ENCODE assay signal across 20 cellular contexts in genomic region chr1:20137055-20137454, GRCh38. TPM values are rescaled to one million over a fixed set of nuclear protein-coding genes. Genes with fewer than 3 reads are reported as not detected.
A peak's percentile ranks its signal among the peaks of the same experiment; 100 is the strongest.
DNase-seq lines count a peak whose midpoint lies in the region; ATAC-seq and TF ChIP-seq lines count a peak whose summit lies in the region.
"Had no signal": no experiment of that assay in that cellular context is flagged by ENCODE, and none has a peak within 500 bp of the region (broad histone marks: within the 10 kb centered on the region; RNA-seq: fewer than 3 reads in every experiment).

No MANE protein-coding gene starts in this region.

- H3K4me2 ChIP-seq in HCT116 (ENCODE audit: low read length) = peak overlapping the region; percentile 44
- H3K4me2 ChIP-seq: KMS-11 had no signal

- no peaks in the 10 kb centered on the region for H4K20me1 ChIP-seq in HCT116 (ENCODE audit: insufficient read depth)

- POLR2A ChIA-PET in HCT116 (lab: Charles Lee) (no interaction called here), RWPE1 (lab: Yijun Ruan, JAX; ENCODE audit: low non-redundant PET) (no interaction called here)

- no peaks in the 10 kb centered on the region for H3K9me2 ChIP-seq in HCT116 (ENCODE audit: insufficient read depth)

- DNase-seq in HCT116 (ENCODE audit: low read depth, low spot score) (no peak), RWPE1 (ENCODE audit: low spot score) (peak; percentile 67), foreskin keratinocyte (peak in 1 of 2 donors; percentile 42), sigmoid colon (peak; percentile 29), GM19240 (ENCODE audit: insufficient read length, low spot score) (no peak)
- no peak for DNase-seq in activated naive CD4-positive, alpha-beta T cell treated with anti-CD3 and anti-CD28 coated beads, Interleukin-2, amount 50 U/mL, for 72 hours (ENCODE audit: low spot score in 2 of 2)
- DNase-seq: DMS 273 treated with DMSO at 0.1 percent for 48 hours, EL, HCEC 1CT, NCI-H1105 treated with DMSO at 0.1 percent for 48 hours, NCI-H187 treated with DMSO at 0.1 percent for 48 hours, NCI-H2171, NCI-H446 treated with DMSO at 0.1 percent for 48 hours, NCI-H82 had no signal

- WGBS in sigmoid colon, 2 donors = 92 to 95% methylated on average over 4 of the region's 4 CpGs

- H3K9me3 ChIP-seq in HCT116 (ENCODE audit: control insufficient read depth in 1 of 2, insufficient read depth in 1 of 2, low read depth in 1 of 2, low read length in 2 of 2) (no peaks in the 10 kb centered on the region), sigmoid colon (no peaks in the 10 kb centered on the region)

- no peak for ATAC-seq in HCT116
- ATAC-seq in foreskin keratinocyte = peak; percentile 53
- ATAC-seq in GM19455 (IDR thresholded peaks at IDR 0.05; ENCODE audit: unreplicated experiment) = no peak
- ATAC-seq in activated naive CD4-positive, alpha-beta T cell treated with anti-CD3 and anti-CD28 coated beads, Interleukin-2, amount 50 U/mL, for 72 hours = no peak
- no peak for ATAC-seq in GM18868 (IDR thresholded peaks at IDR 0.05; ENCODE audit: unreplicated experiment)
- ATAC-seq: HepG2 had no signal

- H3K27ac Mint-ChIP-seq in activated naive CD4-positive, alpha-beta T cell treated with anti-CD3 and anti-CD28 coated beads, Interleukin-2, amount 50 U/mL, for 72 hours = no peak overlapping the region

- H3K9ac ChIP-seq in HCT116 (ENCODE audit: low read length) = no peak overlapping the region
- H3K9ac ChIP-seq: KMS-11 had no signal

- CTCF ChIA-PET in HCT116 (lab: Charles Lee) = interaction anchor here (1.6 kb wide), 1 partner anchor 162 kb away, joined by 3 read pairs; no protein-coding TSS in a partner anchor
- CTCF ChIA-PET in RWPE1 (lab: Yijun Ruan, JAX) = no interaction called here

- intact Hi-C loops in HCT116 (cut with micrococcal nuclease) (no loop called here), sigmoid colon (cut with DNase I) (no loop called here)

- TF ChIP-seq RAD21 in HCT116 (IDR thresholded peaks at IDR 0.05; ENCODE audit: low read depth) = no peak

- H3K36me3 ChIP-seq in HCT116 (ENCODE audit: control insufficient read depth in 1 of 2, insufficient read depth in 2 of 2, low read length in 2 of 2) = no peaks in the 10 kb centered on the region
- no peaks in the 10 kb centered on the region for H3K36me3 ChIP-seq in sigmoid colon

- no peak overlapping the region for H2AFZ ChIP-seq in HCT116 (ENCODE audit: low read depth, low read length, poor library complexity, severe bottlenecking)

- RAD21 ChIA-PET in HCT116 (lab: Charles Lee; ENCODE audit: low non-redundant PET in 1 of 2, low total read pairs in 2 of 2, uncharacterized antibody in 2 of 2, unreplicated experiment in 2 of 2) = no interaction called here

- TF ChIP-seq POLR2A in HCT116 (IDR thresholded peaks at IDR 0.05; ENCODE audit: borderline replicate concordance, extremely low read depth, insufficient read depth, insufficient read length) (no peak), sigmoid colon (IDR thresholded peaks at IDR 0.05) (no peak)

- no peak for TF ChIP-seq CTCF in HCT116 (IDR thresholded peaks at IDR 0.05 in 2 of 3, conservative IDR thresholded peaks at IDR 0.05 in 1 of 3; ENCODE audit: borderline replicate concordance in 1 of 3, insufficient read depth in 1 of 3, low read depth in 2 of 3, low read length in 2 of 3)
- no peak for TF ChIP-seq CTCF in RWPE1 (conservative IDR thresholded peaks at IDR 0.05; ENCODE audit: low read depth)
- TF ChIP-seq CTCF in foreskin keratinocyte (conservative IDR thresholded peaks at IDR 0.05) = no peak
- TF ChIP-seq CTCF in sigmoid colon (IDR thresholded peaks at IDR 0.05) = no peak

- no peak for TF ChIP-seq EP300 in sigmoid colon (IDR thresholded peaks at IDR 0.05)

- no peaks in the 10 kb centered on the region for H3K27me3 ChIP-seq in HCT116 (ENCODE audit: insufficient read depth, low read length)
- H3K27me3 ChIP-seq in foreskin keratinocyte = no peaks in the 10 kb centered on the region
- H3K27me3 ChIP-seq in sigmoid colon = peaks cover 0 to 8% (median 0%) of the 10 kb centered on the region in 3 donors

- H3K27ac ChIP-seq in HCT116 (ENCODE audit: low read depth, low read length) = no peak overlapping the region
- no peak overlapping the region for H3K27ac ChIP-seq in RWPE1
- no peak overlapping the region for H3K27ac ChIP-seq in foreskin keratinocyte
- no peak overlapping the region for H3K27ac ChIP-seq in sigmoid colon
- H3K27ac ChIP-seq: KMS-11 had no signal

- BruUV-seq in HCT116 (replicated peaks; lab: Mats Ljungman, UMichigan) = no TSS peak

- H3K9me3 Mint-ChIP-seq in activated naive CD4-positive, alpha-beta T cell treated with anti-CD3 and anti-CD28 coated beads, Interleukin-2, amount 50 U/mL, for 72 hours = no peaks in the 10 kb centered on the region

- H3K4me3 ChIP-seq in HCT116 (replicated peaks in 1 of 2; ENCODE audit: low read depth in 1 of 2, low read length in 2 of 2) = no peak overlapping the region
- H3K4me3 ChIP-seq in sigmoid colon = no peak overlapping the region

- H3K4me1 ChIP-seq in HCT116 (ENCODE audit: control insufficient read depth in 1 of 2, insufficient read depth in 2 of 2, low read length in 2 of 2) (peaks cover 4 to 11% of the 10 kb centered on the region in 2 experiments; a peak in 3 of 4 replicates), foreskin keratinocyte (no peaks in the 10 kb centered on the region), sigmoid colon (no peaks in the 10 kb centered on the region)

- H3K36me3 Mint-ChIP-seq in activated naive CD4-positive, alpha-beta T cell treated with anti-CD3 and anti-CD28 coated beads, Interleukin-2, amount 50 U/mL, for 72 hours = no peaks in the 10 kb centered on the region

- H3K79me2 ChIP-seq in HCT116 (ENCODE audit: insufficient read depth, low read length) = no peaks in the 10 kb centered on the region

TF ChIP-seq in HCT116, 20 proteins besides CTCF, POLR2A, EP300 and RAD21 (continues in another document):
- TF ChIP-seq SIN3A (IDR thresholded peaks at IDR 0.05; ENCODE audit: low read depth) (no peak), ELF1 (IDR thresholded peaks at IDR 0.05; ENCODE audit: borderline replicate concordance, low read depth) (no peak), ATF3 (IDR thresholded peaks at IDR 0.05) (no peak), SP1 (IDR thresholded peaks at IDR 0.05; ENCODE audit: low read depth) (peak; percentile 53; the same call in 1 of the 2 replicates), TCF7L2 (IDR thresholded peaks at IDR 0.05; ENCODE audit: borderline replicate concordance, extremely low read depth, insufficient read depth, insufficient read length) (no peak), FOSL1 (IDR thresholded peaks at IDR 0.05; ENCODE audit: low read depth) (no peak), JUND (IDR thresholded peaks at IDR 0.05) (peak; percentile 45; the same call in 1 of the 2 replicates), POLR2AphosphoS5 (IDR thresholded peaks at IDR 0.05; ENCODE audit: low read depth, low read length) (no peak), EZH2 (IDR thresholded peaks at IDR 0.05) (no peak), EZH2phosphoT487 (IDR thresholded peaks at IDR 0.05; ENCODE audit: borderline replicate concordance) (no peak), ZFX (IDR thresholded peaks at IDR 0.05) (no peak), MAX (IDR thresholded peaks at IDR 0.05) (no peak)

RNA-seq across cellular contexts. Expression of gene PLA2G2F, which starts 2.1 kb away (rescaled TPM):
- 0.12 TPM for total RNA-seq in HCT116 (2021; ENCODE audit: unreplicated experiment)
- 0.01 TPM in 1 of 2 replicates, not detected in the other for polyA plus RNA-seq in HCT116 (2012)
- total RNA-seq in foreskin keratinocyte = 0.04 and 0.07 TPM in 2 replicates
- polyA plus RNA-seq in foreskin keratinocyte = 0.06 TPM in 1 of 2 replicates, not detected in the other
- total RNA-seq in sigmoid colon = not detected
- under 1 TPM in 2 of 3 donors, not detected in 1; 0.60 to 0.80 TPM for polyA plus RNA-seq in sigmoid colon
- total RNA-seq in activated naive CD4-positive, alpha-beta T cell treated with anti-CD3 and anti-CD28 coated beads, Interleukin-2, amount 50 U/mL, for 72 hours = not detected
- total RNA-seq: HepG2 had no signal
- polyA plus RNA-seq: AG04450, BJ, HepG2 had no signal

RNA-seq across cellular contexts. Expression of gene PLA2G2D, which starts 17.7 kb away (rescaled TPM):
- total RNA-seq in HCT116 (2021; ENCODE audit: unreplicated experiment) (not detected), foreskin keratinocyte (not detected in 2 replicates), sigmoid colon (under 1 TPM in 1 of 4 donors, not detected in 3; 0.16 TPM)
- polyA plus RNA-seq in HCT116 (2012) = not detected in 2 replicates
- polyA plus RNA-seq in foreskin keratinocyte (not detected in 2 replicates), sigmoid colon (1 to 10 TPM in 1 of 3 donors, not detected in 2; 8.6 TPM)
- not detected for total RNA-seq in activated naive CD4-positive, alpha-beta T cell treated with anti-CD3 and anti-CD28 coated beads, Interleukin-2, amount 50 U/mL, for 72 hours
- total RNA-seq: HepG2 had no signal
- polyA plus RNA-seq: AG04450, BJ, HepG2 had no signal

RNA-seq across cellular contexts. Expression of gene UBXN10, which starts 48.8 kb away (rescaled TPM):
- not detected for total RNA-seq in HCT116 (2021; ENCODE audit: unreplicated experiment)
- polyA plus RNA-seq in HCT116 (2012) = not detected in 2 replicates
- total RNA-seq in foreskin keratinocyte = 0.07 and 0.10 TPM in 2 replicates
- 0.03 and 0.06 TPM in 2 replicates for polyA plus RNA-seq in foreskin keratinocyte
- total RNA-seq in sigmoid colon = 10 to 100 TPM; 14.6 to 25.0 (median 23.1) TPM
- polyA plus RNA-seq in sigmoid colon = 1 to 10 TPM; 2.9 to 7.8 (median 3.7) TPM
- total RNA-seq in activated naive CD4-positive, alpha-beta T cell treated with anti-CD3 and anti-CD28 coated beads, Interleukin-2, amount 50 U/mL, for 72 hours = 1 to 10 TPM in 1 of 2 donors, under 1 TPM in 1; 0.09 to 1.3 TPM
- polyA plus RNA-seq: AG04450, BJ had no signal

RNA-seq across cellular contexts. Expression of gene PLA2G2C, which starts 49.3 kb away (rescaled TPM):
- total RNA-seq in HCT116 (2021; ENCODE audit: unreplicated experiment) = not detected
- not detected in 2 replicates for polyA plus RNA-seq in HCT116 (2012)
- total RNA-seq in foreskin keratinocyte = not detected in 2 replicates
- not detected in 2 replicates for polyA plus RNA-seq in foreskin keratinocyte
- 1 to 10 TPM in 3 of 4 donors, under 1 TPM in 1; 0.82 to 5.5 (median 1.5) TPM for total RNA-seq in sigmoid colon
- under 1 TPM in 1 of 3 donors, not detected in 2; 0.09 TPM for polyA plus RNA-seq in sigmoid colon
- total RNA-seq in activated naive CD4-positive, alpha-beta T cell treated with anti-CD3 and anti-CD28 coated beads, Interleukin-2, amount 50 U/mL, for 72 hours = under 1 TPM in 1 of 2 donors, not detected in 1; 0.58 TPM
- total RNA-seq: HepG2 had no signal
- polyA plus RNA-seq: AG04450, BJ, HepG2 had no signal

Comparison
In these comparisons a context has a peak if more than half of its experiments do, and no peak if none do; other contexts are left out.
1. DNase-seq: peak in RWPE1 (single experiment) and sigmoid colon (single experiment); none in HCT116 (single experiment), activated naive CD4-positive, alpha-beta T cell treated with anti-CD3 and anti-CD28 coated beads, Interleukin-2, amount 50 U/mL, for 72 hours (0 of 2) and GM19240 (single experiment).
2. RNA of gene UBXN10, which starts 48.8 kb away (total RNA-seq): 14.6 to 25.0 TPM in sigmoid colon; 0.09 to 1.3 TPM in activated naive CD4-positive, alpha-beta T cell treated with anti-CD3 and anti-CD28 coated beads, Interleukin-2, amount 50 U/mL, for 72 hours, 0.07 to 0.10 TPM in foreskin keratinocyte and not detected in HCT116 (single experiment); every median in the first group is over 4 times any median in the second.